In genomic region chr17:29386760-29387159, GRCh38 we compare ENCODE assay signal across 27 cellular contexts.
"Had no signal": no experiment of that assay in that cellular context is flagged by ENCODE, and none has a peak within 500 bp of the region (broad histone marks: within the 10 kb centered on the region; RNA-seq: fewer than 3 reads in every experiment).

No MANE protein-coding gene starts in this region.

- H3K4me3 ChIP-seq: adrenal gland, body of pancreas, colonic mucosa, heart left ventricle had no signal

- H3K4me1 ChIP-seq: colonic mucosa had no signal

- H3K36me3 ChIP-seq: adrenal gland, colonic mucosa, heart left ventricle had no signal

- DNase-seq: activated CD4-positive, alpha-beta memory T cell treated with anti-CD3 and anti-CD28 coated beads for 36 hours; activated CD4-positive, alpha-beta T cell treated with anti-CD3 and anti-CD28 coated beads for 36 hours; activated CD4-positive, alpha-beta T cell treated with anti-CD3 and anti-CD28 coated beads, Interleukin-2, amount 10 ng/mL, durations not matched to agents 24 days and 14 days; activated CD4-positive, CD25-positive, alpha-beta regulatory T cell; activated CD4-positive, CD25-positive, alpha-beta regulatory T cell treated with anti-CD3 and anti-CD28 coated beads, Interleukin-2, amount 50 U/mL, for 72 hours; activated CD8-positive, alpha-beta memory T cell treated with anti-CD3 and anti-CD28 coated beads, Interleukin-2, amount 10 ng/mL, durations not matched to agents 7 days and 5 days; activated CD8-positive, alpha-beta memory T cell treated with anti-CD3 and anti-CD28 coated beads, Interleukin-2, amount 50 U/mL, for 4 hours; activated CD8-positive, alpha-beta T cell treated with anti-CD3 and anti-CD28 coated beads, Interleukin-2, amount 10 ng/mL, durations not matched to agents 7 days and 5 days; activated effector memory CD4-positive, alpha-beta T cell treated with anti-CD3 and anti-CD28 coated beads, Interleukin-2, amount 50 U/mL, for 16 hours; activated naive CD4-positive, alpha-beta T cell treated with anti-CD3 and anti-CD28 coated beads for 36 hours; activated naive CD8-positive, alpha-beta T cell treated with anti-CD3 and anti-CD28 coated beads for 36 hours; activated naive CD8-positive, alpha-beta T cell treated with anti-CD3 and anti-CD28 coated beads, Interleukin-2, amount 50 U/mL, for 24 hours; activated T-cell treated with anti-CD3 and anti-CD28 coated beads, Interleukin-2, amount 50 U/mL, for 1 hour; activated T-cell treated with anti-CD3 and anti-CD28 coated beads, Interleukin-2, amount 50 U/mL, for 48 hours; amygdala; aorta; body of pancreas; central memory CD4-positive, alpha-beta T cell; cerebellar nuclear complex; colonic mucosa; effector CD8-positive, alpha-beta T cell; foreskin fibroblast; glutamatergic neuron; heart left ventricle; T-helper 2 cell had no signal

- H3K9me3 ChIP-seq: adrenal gland, body of pancreas, colonic mucosa, heart left ventricle had no signal

- H3K27me3 ChIP-seq: adrenal gland, body of pancreas, colonic mucosa, heart left ventricle had no signal

- H3K27ac ChIP-seq: adrenal gland, body of pancreas, colonic mucosa, heart left ventricle had no signal

- ATAC-seq: activated CD4-positive, alpha-beta T cell treated with anti-CD3 and anti-CD28 coated beads for 36 hours; activated CD8-positive, alpha-beta memory T cell treated with anti-CD3 and anti-CD28 coated beads, Interleukin-2, amount 10 ng/mL, durations not matched to agents 7 days and 5 days; activated CD8-positive, alpha-beta T cell treated with anti-CD3 and anti-CD28 coated beads, Interleukin-2, amount 10 ng/mL, durations not matched to agents 7 days and 5 days; activated naive CD8-positive, alpha-beta T cell treated with anti-CD3 and anti-CD28 coated beads, Interleukin-2, amount 50 U/mL, for 24 hours; body of pancreas; esophagus mucosa; heart left ventricle had no signal
